ENCODE assay signal across 1 cellular context in the genomic region with DNA sequence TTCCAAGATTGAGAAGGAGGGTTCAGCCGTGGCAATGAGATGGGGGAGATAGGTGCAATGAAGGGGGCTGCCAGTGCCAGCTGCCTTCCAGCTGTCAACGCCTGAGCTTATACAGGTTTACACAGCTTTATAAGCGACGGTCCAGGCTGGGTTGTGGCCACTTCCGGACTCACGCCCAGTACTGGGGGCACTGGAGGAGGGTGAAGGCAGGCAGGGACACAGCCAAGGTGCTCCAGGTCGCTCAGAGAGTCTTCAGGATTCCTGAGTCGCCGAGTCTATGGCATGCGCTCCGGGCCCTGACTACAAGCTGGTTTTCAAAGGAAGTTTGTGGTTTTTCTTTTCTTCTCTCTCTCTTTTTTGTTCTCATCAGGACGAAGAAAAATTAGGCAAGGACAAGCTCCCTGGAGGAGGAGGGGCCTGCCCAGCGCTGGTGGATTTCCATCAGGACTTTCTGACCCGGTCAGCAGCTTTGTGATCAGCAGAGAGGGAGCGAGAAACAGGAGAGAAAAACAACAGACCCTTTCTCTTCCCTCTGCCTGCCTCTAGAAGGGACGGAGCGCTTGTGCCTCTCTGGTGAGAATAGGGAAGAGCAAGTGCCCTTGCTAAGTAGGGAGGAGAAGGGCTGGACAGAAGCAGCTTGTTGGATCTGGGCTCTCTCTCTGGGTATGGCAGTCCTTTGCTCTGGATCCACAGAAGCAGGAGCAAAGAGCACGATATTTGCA.
TF ChIP-seq lines count a peak whose summit lies in the region.

A gene with protein sequence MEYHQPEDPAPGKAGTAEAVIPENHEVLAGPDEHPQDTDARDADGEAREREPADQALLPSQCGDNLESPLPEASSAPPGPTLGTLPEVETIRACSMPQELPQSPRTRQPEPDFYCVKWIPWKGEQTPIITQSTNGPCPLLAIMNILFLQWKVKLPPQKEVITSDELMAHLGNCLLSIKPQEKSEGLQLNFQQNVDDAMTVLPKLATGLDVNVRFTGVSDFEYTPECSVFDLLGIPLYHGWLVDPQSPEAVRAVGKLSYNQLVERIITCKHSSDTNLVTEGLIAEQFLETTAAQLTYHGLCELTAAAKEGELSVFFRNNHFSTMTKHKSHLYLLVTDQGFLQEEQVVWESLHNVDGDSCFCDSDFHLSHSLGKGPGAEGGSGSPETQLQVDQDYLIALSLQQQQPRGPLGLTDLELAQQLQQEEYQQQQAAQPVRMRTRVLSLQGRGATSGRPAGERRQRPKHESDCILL (minus strand): TSS at position 572 of the 722 bp plus-strand sequence. CDS start 4,285 bp downstream, outside the sequence.

TF ChIP-seq in K562, 482 proteins besides CTCF, POLR2A, EP300 and RAD21 (continued from another document and continues in another):
- TF ChIP-seq, protein P1, sequence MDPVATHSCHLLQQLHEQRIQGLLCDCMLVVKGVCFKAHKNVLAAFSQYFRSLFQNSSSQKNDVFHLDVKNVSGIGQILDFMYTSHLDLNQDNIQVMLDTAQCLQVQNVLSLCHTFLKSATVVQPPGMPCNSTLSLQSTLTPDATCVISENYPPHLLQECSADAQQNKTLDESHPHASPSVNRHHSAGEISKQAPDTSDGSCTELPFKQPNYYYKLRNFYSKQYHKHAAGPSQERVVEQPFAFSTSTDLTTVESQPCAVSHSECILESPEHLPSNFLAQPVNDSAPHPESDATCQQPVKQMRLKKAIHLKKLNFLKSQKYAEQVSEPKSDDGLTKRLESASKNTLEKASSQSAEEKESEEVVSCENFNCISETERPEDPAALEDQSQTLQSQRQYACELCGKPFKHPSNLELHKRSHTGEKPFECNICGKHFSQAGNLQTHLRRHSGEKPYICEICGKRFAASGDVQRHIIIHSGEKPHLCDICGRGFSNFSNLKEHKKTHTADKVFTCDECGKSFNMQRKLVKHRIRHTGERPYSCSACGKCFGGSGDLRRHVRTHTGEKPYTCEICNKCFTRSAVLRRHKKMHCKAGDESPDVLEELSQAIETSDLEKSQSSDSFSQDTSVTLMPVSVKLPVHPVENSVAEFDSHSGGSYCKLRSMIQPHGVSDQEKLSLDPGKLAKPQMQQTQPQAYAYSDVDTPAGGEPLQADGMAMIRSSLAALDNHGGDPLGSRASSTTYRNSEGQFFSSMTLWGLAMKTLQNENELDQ (CRISPR knock-in tag; IDR thresholded peaks at IDR 0.05; ENCODE audit: borderline replicate concordance) = no peak
- no peak for TF ChIP-seq TGIF2 (CRISPR knock-in tag; IDR thresholded peaks at IDR 0.05)
- TF ChIP-seq POLR2H (tag; IDR thresholded peaks at IDR 0.05; ENCODE audit: low read depth) = no peak
- TF ChIP-seq, protein P2, sequence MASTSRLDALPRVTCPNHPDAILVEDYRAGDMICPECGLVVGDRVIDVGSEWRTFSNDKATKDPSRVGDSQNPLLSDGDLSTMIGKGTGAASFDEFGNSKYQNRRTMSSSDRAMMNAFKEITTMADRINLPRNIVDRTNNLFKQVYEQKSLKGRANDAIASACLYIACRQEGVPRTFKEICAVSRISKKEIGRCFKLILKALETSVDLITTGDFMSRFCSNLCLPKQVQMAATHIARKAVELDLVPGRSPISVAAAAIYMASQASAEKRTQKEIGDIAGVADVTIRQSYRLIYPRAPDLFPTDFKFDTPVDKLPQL (IDR thresholded peaks at IDR 0.05; ENCODE audit: extremely low read depth, insufficient read length) = no peak
- no peak for TF ChIP-seq KLF13 (tag; IDR thresholded peaks at IDR 0.05; ENCODE audit: borderline replicate concordance, low read depth)
- TF ChIP-seq, protein P3, sequence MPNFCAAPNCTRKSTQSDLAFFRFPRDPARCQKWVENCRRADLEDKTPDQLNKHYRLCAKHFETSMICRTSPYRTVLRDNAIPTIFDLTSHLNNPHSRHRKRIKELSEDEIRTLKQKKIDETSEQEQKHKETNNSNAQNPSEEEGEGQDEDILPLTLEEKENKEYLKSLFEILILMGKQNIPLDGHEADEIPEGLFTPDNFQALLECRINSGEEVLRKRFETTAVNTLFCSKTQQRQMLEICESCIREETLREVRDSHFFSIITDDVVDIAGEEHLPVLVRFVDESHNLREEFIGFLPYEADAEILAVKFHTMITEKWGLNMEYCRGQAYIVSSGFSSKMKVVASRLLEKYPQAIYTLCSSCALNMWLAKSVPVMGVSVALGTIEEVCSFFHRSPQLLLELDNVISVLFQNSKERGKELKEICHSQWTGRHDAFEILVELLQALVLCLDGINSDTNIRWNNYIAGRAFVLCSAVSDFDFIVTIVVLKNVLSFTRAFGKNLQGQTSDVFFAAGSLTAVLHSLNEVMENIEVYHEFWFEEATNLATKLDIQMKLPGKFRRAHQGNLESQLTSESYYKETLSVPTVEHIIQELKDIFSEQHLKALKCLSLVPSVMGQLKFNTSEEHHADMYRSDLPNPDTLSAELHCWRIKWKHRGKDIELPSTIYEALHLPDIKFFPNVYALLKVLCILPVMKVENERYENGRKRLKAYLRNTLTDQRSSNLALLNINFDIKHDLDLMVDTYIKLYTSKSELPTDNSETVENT (CRISPR knock-in tag; IDR thresholded peaks at IDR 0.05) = 0 out of 2 replicates have a peak, but pooled peaks have one; percentile 22
- TF ChIP-seq, protein P4, sequence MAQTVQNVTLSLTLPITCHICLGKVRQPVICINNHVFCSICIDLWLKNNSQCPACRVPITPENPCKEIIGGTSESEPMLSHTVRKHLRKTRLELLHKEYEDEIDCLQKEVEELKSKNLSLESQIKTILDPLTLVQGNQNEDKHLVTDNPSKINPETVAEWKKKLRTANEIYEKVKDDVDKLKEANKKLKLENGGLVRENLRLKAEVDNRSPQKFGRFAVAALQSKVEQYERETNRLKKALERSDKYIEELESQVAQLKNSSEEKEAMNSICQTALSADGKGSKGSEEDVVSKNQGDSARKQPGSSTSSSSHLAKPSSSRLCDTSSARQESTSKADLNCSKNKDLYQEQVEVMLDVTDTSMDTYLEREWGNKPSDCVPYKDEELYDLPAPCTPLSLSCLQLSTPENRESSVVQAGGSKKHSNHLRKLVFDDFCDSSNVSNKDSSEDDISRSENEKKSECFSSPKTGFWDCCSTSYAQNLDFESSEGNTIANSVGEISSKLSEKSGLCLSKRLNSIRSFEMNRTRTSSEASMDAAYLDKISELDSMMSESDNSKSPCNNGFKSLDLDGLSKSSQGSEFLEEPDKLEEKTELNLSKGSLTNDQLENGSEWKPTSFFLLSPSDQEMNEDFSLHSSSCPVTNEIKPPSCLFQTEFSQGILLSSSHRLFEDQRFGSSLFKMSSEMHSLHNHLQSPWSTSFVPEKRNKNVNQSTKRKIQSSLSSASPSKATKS (CRISPR knock-in tag; IDR thresholded peaks at IDR 0.05) = no peak
- TF ChIP-seq CEBPG (CRISPR knock-in tag; IDR thresholded peaks at IDR 0.05) = no peak
- no peak for TF ChIP-seq CEBPG (tag; conservative IDR thresholded peaks at IDR 0.05 in 1 of 2, IDR thresholded peaks at IDR 0.05 in 1 of 2)
- 0 out of 2 replicates have a peak, but pooled peaks have one; percentile 32 for TF ChIP-seq ZSCAN32 (CRISPR knock-in tag; IDR thresholded peaks at IDR 0.05)
- TF ChIP-seq, protein P5, sequence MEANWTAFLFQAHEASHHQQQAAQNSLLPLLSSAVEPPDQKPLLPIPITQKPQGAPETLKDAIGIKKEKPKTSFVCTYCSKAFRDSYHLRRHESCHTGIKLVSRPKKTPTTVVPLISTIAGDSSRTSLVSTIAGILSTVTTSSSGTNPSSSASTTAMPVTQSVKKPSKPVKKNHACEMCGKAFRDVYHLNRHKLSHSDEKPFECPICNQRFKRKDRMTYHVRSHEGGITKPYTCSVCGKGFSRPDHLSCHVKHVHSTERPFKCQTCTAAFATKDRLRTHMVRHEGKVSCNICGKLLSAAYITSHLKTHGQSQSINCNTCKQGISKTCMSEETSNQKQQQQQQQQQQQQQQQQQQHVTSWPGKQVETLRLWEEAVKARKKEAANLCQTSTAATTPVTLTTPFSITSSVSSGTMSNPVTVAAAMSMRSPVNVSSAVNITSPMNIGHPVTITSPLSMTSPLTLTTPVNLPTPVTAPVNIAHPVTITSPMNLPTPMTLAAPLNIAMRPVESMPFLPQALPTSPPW (CRISPR knock-in tag; IDR thresholded peaks at IDR 0.05) = 0 out of 2 replicates have a peak, but pooled peaks have one; percentile 26
- TF ChIP-seq, protein P6, sequence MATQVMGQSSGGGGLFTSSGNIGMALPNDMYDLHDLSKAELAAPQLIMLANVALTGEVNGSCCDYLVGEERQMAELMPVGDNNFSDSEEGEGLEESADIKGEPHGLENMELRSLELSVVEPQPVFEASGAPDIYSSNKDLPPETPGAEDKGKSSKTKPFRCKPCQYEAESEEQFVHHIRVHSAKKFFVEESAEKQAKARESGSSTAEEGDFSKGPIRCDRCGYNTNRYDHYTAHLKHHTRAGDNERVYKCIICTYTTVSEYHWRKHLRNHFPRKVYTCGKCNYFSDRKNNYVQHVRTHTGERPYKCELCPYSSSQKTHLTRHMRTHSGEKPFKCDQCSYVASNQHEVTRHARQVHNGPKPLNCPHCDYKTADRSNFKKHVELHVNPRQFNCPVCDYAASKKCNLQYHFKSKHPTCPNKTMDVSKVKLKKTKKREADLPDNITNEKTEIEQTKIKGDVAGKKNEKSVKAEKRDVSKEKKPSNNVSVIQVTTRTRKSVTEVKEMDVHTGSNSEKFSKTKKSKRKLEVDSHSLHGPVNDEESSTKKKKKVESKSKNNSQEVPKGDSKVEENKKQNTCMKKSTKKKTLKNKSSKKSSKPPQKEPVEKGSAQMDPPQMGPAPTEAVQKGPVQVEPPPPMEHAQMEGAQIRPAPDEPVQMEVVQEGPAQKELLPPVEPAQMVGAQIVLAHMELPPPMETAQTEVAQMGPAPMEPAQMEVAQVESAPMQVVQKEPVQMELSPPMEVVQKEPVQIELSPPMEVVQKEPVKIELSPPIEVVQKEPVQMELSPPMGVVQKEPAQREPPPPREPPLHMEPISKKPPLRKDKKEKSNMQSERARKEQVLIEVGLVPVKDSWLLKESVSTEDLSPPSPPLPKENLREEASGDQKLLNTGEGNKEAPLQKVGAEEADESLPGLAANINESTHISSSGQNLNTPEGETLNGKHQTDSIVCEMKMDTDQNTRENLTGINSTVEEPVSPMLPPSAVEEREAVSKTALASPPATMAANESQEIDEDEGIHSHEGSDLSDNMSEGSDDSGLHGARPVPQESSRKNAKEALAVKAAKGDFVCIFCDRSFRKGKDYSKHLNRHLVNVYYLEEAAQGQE (CRISPR knock-in tag; IDR thresholded peaks at IDR 0.05; ENCODE audit: low read depth) = 0 out of 2 replicates have a peak, but pooled peaks have one; percentile 28
- TF ChIP-seq CREM (IDR thresholded peaks at IDR 0.05; ENCODE audit: low read depth) = no peak
- TF ChIP-seq ZNF175 (CRISPR knock-in tag; IDR thresholded peaks at IDR 0.05; ENCODE audit: low read depth) = peak; percentile 30; the same call in 1 of the 2 replicates
- no peak for TF ChIP-seq MYC (IDR thresholded peaks at IDR 0.05; ENCODE audit: low read depth, low read length)
- TF ChIP-seq MYC (CRISPR knock-in tag; IDR thresholded peaks at IDR 0.05; ENCODE audit: borderline replicate concordance, low read depth) = no peak
- TF ChIP-seq SRSF1 (IDR thresholded peaks at IDR 0.05; ENCODE audit: low read depth, low read length) = no peak
- TF ChIP-seq L3MBTL2 (IDR thresholded peaks at IDR 0.05) = peak; percentile 58; the same call in 1 of the 2 replicates
- no peak for TF ChIP-seq EZH2 (IDR thresholded peaks at IDR 0.05; ENCODE audit: borderline replicate concordance, low read depth, low read length)
- TF ChIP-seq, protein P7, sequence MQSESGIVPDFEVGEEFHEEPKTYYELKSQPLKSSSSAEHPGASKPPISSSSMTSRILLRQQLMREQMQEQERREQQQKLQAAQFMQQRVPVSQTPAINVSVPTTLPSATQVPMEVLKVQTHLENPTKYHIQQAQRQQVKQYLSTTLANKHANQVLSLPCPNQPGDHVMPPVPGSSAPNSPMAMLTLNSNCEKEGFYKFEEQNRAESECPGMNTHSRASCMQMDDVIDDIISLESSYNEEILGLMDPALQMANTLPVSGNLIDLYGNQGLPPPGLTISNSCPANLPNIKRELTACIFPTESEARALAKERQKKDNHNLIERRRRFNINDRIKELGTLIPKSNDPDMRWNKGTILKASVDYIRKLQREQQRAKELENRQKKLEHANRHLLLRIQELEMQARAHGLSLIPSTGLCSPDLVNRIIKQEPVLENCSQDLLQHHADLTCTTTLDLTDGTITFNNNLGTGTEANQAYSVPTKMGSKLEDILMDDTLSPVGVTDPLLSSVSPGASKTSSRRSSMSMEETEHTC (IDR thresholded peaks at IDR 0.05) = no peak
- no peak for TF ChIP-seq TSC22D4 (tag; IDR thresholded peaks at IDR 0.05)
- TF ChIP-seq ZNF133 (CRISPR knock-in tag; IDR thresholded peaks at IDR 0.05) = no peak
- TF ChIP-seq, protein P8, sequence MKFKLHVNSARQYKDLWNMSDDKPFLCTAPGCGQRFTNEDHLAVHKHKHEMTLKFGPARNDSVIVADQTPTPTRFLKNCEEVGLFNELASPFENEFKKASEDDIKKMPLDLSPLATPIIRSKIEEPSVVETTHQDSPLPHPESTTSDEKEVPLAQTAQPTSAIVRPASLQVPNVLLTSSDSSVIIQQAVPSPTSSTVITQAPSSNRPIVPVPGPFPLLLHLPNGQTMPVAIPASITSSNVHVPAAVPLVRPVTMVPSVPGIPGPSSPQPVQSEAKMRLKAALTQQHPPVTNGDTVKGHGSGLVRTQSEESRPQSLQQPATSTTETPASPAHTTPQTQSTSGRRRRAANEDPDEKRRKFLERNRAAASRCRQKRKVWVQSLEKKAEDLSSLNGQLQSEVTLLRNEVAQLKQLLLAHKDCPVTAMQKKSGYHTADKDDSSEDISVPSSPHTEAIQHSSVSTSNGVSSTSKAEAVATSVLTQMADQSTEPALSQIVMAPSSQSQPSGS (CRISPR knock-in tag; IDR thresholded peaks at IDR 0.05) = no peak
- TF ChIP-seq RNF2 (IDR thresholded peaks at IDR 0.05) = no peak
- TF ChIP-seq, protein P9, sequence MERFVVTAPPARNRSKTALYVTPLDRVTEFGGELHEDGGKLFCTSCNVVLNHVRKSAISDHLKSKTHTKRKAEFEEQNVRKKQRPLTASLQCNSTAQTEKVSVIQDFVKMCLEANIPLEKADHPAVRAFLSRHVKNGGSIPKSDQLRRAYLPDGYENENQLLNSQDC (CRISPR knock-in tag; IDR thresholded peaks at IDR 0.05) = no peak
- TF ChIP-seq HEY1 (CRISPR knock-in tag; IDR thresholded peaks at IDR 0.05; ENCODE audit: borderline replicate concordance) = no peak
- no peak for TF ChIP-seq DACH1 (IDR thresholded peaks at IDR 0.05; ENCODE audit: partially characterized antibody)
- TF ChIP-seq JUND (IDR thresholded peaks at IDR 0.05; ENCODE audit: borderline replicate concordance, low read depth, low read length) = peak; percentile 6; the same call in 1 of the 2 replicates
- no peak for TF ChIP-seq JUND (tag; IDR thresholded peaks at IDR 0.05; ENCODE audit: borderline replicate concordance, low read depth, low read length)
- no peak for TF ChIP-seq DPF2 (IDR thresholded peaks at IDR 0.05)
- no peak for TF ChIP-seq NFIC (IDR thresholded peaks at IDR 0.05)
- TF ChIP-seq TAL1 (IDR thresholded peaks at IDR 0.05) = no peak
- TF ChIP-seq PHF8 (IDR thresholded peaks at IDR 0.05; ENCODE audit: borderline replicate concordance, low read length) = peak; percentile 50; the same call in 1 of the 2 replicates
- no peak for TF ChIP-seq KDM1A (IDR thresholded peaks at IDR 0.05)
- peak; percentile 53; the same call in 1 of the 2 replicates for TF ChIP-seq POLR2AphosphoS5 (IDR thresholded peaks at IDR 0.05; ENCODE audit: control insufficient read depth, insufficient read depth, low read depth, low read length)
